ENCODE assay signal across 8 cellular contexts in the genomic region with DNA sequence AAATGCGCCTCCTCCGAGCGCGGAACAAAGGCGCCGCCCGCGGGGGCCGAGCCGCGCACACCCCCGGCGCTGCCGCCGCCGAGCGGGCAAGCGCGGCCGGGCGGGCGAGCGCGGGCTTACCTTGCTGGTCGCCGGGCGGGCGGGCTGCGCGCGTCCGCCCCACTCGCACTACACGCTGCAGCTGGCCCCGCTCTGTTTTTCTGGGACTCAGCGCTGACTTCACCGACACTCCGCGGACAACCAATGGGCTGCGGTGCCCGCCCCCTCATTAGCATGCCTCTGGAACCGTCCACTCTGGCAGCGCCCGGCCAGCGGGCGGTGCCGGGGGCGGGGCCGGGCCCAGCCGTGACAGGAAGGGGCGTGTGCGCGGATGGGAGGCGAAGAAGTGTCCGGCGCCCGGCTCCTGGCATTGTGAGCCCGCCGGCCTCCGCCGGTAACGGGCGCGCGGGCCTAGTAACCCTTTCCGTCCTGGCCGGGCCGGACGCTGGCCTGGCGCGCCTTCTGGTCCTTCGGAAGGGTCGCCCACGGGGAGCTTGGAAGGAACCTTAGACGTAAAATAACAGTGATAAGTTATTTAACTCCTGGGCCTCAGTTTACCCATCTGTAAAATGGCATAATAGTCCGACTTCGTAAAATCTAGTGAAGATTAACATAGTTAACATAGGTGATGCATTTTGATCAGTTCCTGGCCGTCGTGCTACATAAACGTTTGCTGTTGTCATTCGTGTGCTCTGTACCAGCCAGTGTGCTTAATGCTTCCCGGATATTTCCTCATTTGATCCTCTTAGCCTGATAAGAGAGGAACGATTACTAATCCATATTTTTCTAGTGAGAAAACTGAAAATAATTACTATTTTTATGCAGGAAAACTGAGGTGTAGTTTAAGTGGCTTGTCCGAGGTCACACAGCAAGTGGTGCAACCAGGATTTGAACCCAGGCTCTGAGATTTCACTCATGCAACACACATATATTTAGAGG. TPM values are rescaled to one million over a fixed set of nuclear protein-coding genes. Genes with fewer than 3 reads are reported as not detected.
DNase-seq lines count a peak whose midpoint lies in the region; ATAC-seq and TF ChIP-seq lines count a peak whose summit lies in the region.

TSS of gene SORBS1 (minus strand) at position 172 of the 978 bp plus-strand sequence. CDS start 120,236 bp downstream, outside the sequence.

- CTCF ChIA-PET in A673 (lab: Charles Lee): no interaction called here

- H3K4me3 ChIP-seq in A673 (ENCODE audit: low read depth, low read length, poor library complexity, severe bottlenecking) (peak within 1 kb of the TSS; percentile 40), WERI-Rb-1 (ENCODE audit: low read depth, low read length) (peak within 1 kb of the TSS; percentile 76), breast epithelium (peak within 1 kb of the TSS; percentile 63 to 92 (median 82)), iPS-20b (ENCODE audit: low read length) (peak within 1 kb of the TSS; percentile 94), skeletal muscle tissue (ENCODE audit: low read length in 3 of 3) (peak within 1 kb of the TSS; percentile 89 to 98 (median 93))

- H3K36me3 ChIP-seq in A673 (ENCODE audit: insufficient read depth, low read length, poor library complexity, severe bottlenecking): no peaks in the 10 kb centered on the region
- no peaks in the 10 kb centered on the region for H3K36me3 ChIP-seq in WERI-Rb-1
- no peaks in the 10 kb centered on the region for H3K36me3 ChIP-seq in breast epithelium
- no peaks in the 10 kb centered on the region for H3K36me3 ChIP-seq in iPS-20b (ENCODE audit: insufficient read depth, low read depth, low read length)
- no peaks in the 10 kb centered on the region for H3K36me3 ChIP-seq in skeletal muscle tissue (ENCODE audit: control insufficient read depth in 3 of 3, insufficient read depth in 3 of 3, low read length in 3 of 3)

- TF ChIP-seq CTCF in A673 (conservative IDR thresholded peaks at IDR 0.05; ENCODE audit: low read depth, low read length) (no peak), WERI-Rb-1 (IDR thresholded peaks at IDR 0.05; ENCODE audit: low read depth, low read length) (no peak), breast epithelium (IDR thresholded peaks at IDR 0.05) (peak in 1 of 3 donors; percentile 0)

- peaks cover 70% of the 10 kb centered on the region for H3K27me3 ChIP-seq in A673 (replicated peaks; ENCODE audit: insufficient read depth, low read depth, low read length, poor library complexity)
- peaks cover 3% of the 10 kb centered on the region for H3K27me3 ChIP-seq in WERI-Rb-1 (ENCODE audit: insufficient read depth, low read depth, severe bottlenecking)
- no peaks in the 10 kb centered on the region for H3K27me3 ChIP-seq in breast epithelium
- H3K27me3 ChIP-seq in iPS-20b (ENCODE audit: insufficient read depth, low read length): peaks cover 12% of the 10 kb centered on the region
- no peaks in the 10 kb centered on the region for H3K27me3 ChIP-seq in skeletal muscle tissue (ENCODE audit: control insufficient read depth in 3 of 3, insufficient read depth in 3 of 3, low read length in 3 of 3)

- H3K4me1 ChIP-seq in A673 (ENCODE audit: insufficient read depth, low read length, poor library complexity, severe bottlenecking): no peaks in the 10 kb centered on the region
- peaks cover 0 to 9% of the 10 kb centered on the region in 2 donors for H3K4me1 ChIP-seq in breast epithelium
- H3K4me1 ChIP-seq in iPS-20b (ENCODE audit: insufficient read depth, low read length): peaks cover 23% of the 10 kb centered on the region; the same call in 1 of the 2 replicates
- peaks cover 18 to 37% (median 22%) of the 10 kb centered on the region in 3 donors for H3K4me1 ChIP-seq in skeletal muscle tissue (ENCODE audit: control insufficient read depth in 3 of 3, insufficient read depth in 3 of 3, low read length in 3 of 3)

- TF ChIP-seq POLR2A in breast epithelium (IDR thresholded peaks at IDR 0.05): no peak

- H3K27ac ChIP-seq in A673 (ENCODE audit: low read depth, low read length, poor library complexity, severe bottlenecking): no peak within 1 kb of the TSS
- H3K27ac ChIP-seq in WERI-Rb-1: peak within 1 kb of the TSS; percentile 57
- H3K27ac ChIP-seq in breast epithelium: peak within 1 kb of the TSS; percentile 83 to 90
- H3K27ac ChIP-seq in iPS-20b (ENCODE audit: low read length): no peak within 1 kb of the TSS
- peak within 1 kb of the TSS; percentile 73 for H3K27ac ChIP-seq in skeletal muscle tissue (ENCODE audit: low read depth, low read length)

- intact Hi-C loops in A673 (cut with micrococcal nuclease; ENCODE audit: unreplicated experiment): no loop called here
- intact Hi-C loops in breast epithelium (cut with DNase I; ENCODE audit: low total_unique reads): no loop called here

- BruUV-seq in A673 (replicated peaks; lab: Mats Ljungman, UMichigan): no TSS peak

- ATAC-seq in GM18873 (IDR thresholded peaks at IDR 0.05; ENCODE audit: low FRiP score, unreplicated experiment) (peak; percentile 98), HG03135 (IDR thresholded peaks at IDR 0.05; ENCODE audit: unreplicated experiment) (peak; percentile 99)

- peak within 1 kb of the TSS; percentile 72; the same call in 1 of the 2 replicates for H3K9ac ChIP-seq in iPS-20b (ENCODE audit: low read depth, low read length)
- peak within 1 kb of the TSS; percentile 81 to 91 (median 90) for H3K9ac ChIP-seq in skeletal muscle tissue (ENCODE audit: low read depth in 1 of 3, low read length in 3 of 3)

- POLR2A ChIA-PET in A673 (lab: Charles Lee; ENCODE audit: low non-redundant PET): no interaction called here

- peak; percentile 95 for DNase-seq in A673 (ENCODE audit: low spot score)
- peak; percentile 89 for DNase-seq in NCI-H2196 (lab: John Stamatoyannopoulos, UW; ENCODE audit: unreplicated experiment)
- peak; percentile 96 for DNase-seq in WERI-Rb-1
- peak; percentile 95 to 96 for DNase-seq in breast epithelium (ENCODE audit: low spot score in 2 of 2)

- no peaks in the 10 kb centered on the region for H3K9me3 ChIP-seq in A673 (ENCODE audit: low read depth, low read length, poor library complexity, severe bottlenecking)
- no peaks in the 10 kb centered on the region for H3K9me3 ChIP-seq in WERI-Rb-1 (ENCODE audit: severe bottlenecking)
- no peaks in the 10 kb centered on the region for H3K9me3 ChIP-seq in breast epithelium
- H3K9me3 ChIP-seq in iPS-20b (ENCODE audit: insufficient read depth, low read depth, low read length): no peaks in the 10 kb centered on the region
- H3K9me3 ChIP-seq in skeletal muscle tissue (ENCODE audit: control insufficient read depth in 3 of 3, low read length in 3 of 3): no peaks in the 10 kb centered on the region

RNA-seq across cellular contexts. Expression of gene SORBS1, which starts in this region (rescaled TPM):
- total RNA-seq in A673 (2021) (0.52 and 0.56 TPM in 2 replicates), breast epithelium (100 to 1,000 TPM; 156 to 455 (median 200) TPM), skeletal muscle tissue (66.8 TPM)

Comparison
In these comparisons a context has a peak if more than half of its experiments do, and no peak if none do; other contexts are left out.
1. RNA of gene SORBS1 (total RNA-seq): 156 to 455 TPM in breast epithelium and 66.8 TPM in skeletal muscle tissue (single experiment); 0.52 to 0.56 TPM in A673; every median in the first group is over 10 times any median in the second.
2. Peak in DNase-seq and H3K4me3 ChIP-seq in A673; RNA of the gene not detected or under 1 TPM.
3. H3K27ac ChIP-seq: peak in WERI-Rb-1 (single experiment), breast epithelium (2 of 2) and skeletal muscle tissue (single experiment); none in A673 (single experiment) and iPS-20b (single experiment).
4. H3K4me3 ChIP-seq: peak in every context shown above with its lines; median percentile 94 in iPS-20b; 93 in skeletal muscle tissue; 82 in breast epithelium; 76 in WERI-Rb-1; 40 in A673.
5. Peak in every context shown above with its lines, with median percentiles within 50 percentile points of each other: DNase-seq.